10 cellular contexts compared by ENCODE assay signal in genomic region chrX:110004210-110004609, GRCh38. TPM values are rescaled to one million over a fixed set of nuclear protein-coding genes. Genes with fewer than 3 reads are reported as not detected.
A peak's percentile ranks its signal among the peaks of the same experiment; 100 is the strongest.
DNase-seq lines count a peak whose midpoint lies in the region; ATAC-seq, FAIRE-seq and TF ChIP-seq lines count a peak whose summit lies in the region.
"Had no signal": no experiment of that assay in that cellular context is flagged by ENCODE, and none has a peak within 500 bp of the region (broad histone marks: within the 10 kb centered on the region; RNA-seq: fewer than 3 reads in every experiment).

No MANE protein-coding gene starts in this region.

- POLR2A ChIA-PET in activated CD4-positive, alpha-beta T cell treated with anti-CD3 and anti-CD28 coated beads for 36 hours (lab: Charles Lee) = interaction anchor here (0.6 to 1.0 kb wide), 2 partner anchors 11 to 293 kb away, joined by 3 to 4 read pairs; no protein-coding TSS in a partner anchor

- H3K9me3 ChIP-seq in adipocyte (ENCODE audit: control insufficient read depth, low read length) = no peaks in the 10 kb centered on the region
- H3K9me3 ChIP-seq in left lung = no peaks in the 10 kb centered on the region

- intact Hi-C loops in activated CD4-positive, alpha-beta T cell treated with anti-CD3 and anti-CD28 coated beads for 36 hours (cut with DNase I, micrococcal nuclease) = loop anchor here in 1 of 2 experiments (5.0 kb wide), 1 partner anchor 128 kb away; no protein-coding TSS in a partner anchor
- intact Hi-C loops in left lung (cut with DNase I) = no loop called here

- no peak overlapping the region for H3K9ac ChIP-seq in adipocyte (ENCODE audit: low read length)

- ATAC-seq in activated CD4-positive, alpha-beta T cell treated with anti-CD3 and anti-CD28 coated beads for 36 hours = no peak
- peak; percentile 36 for ATAC-seq in left lung
- no peak for ATAC-seq in stimulated activated naive CD8-positive, alpha-beta T cell treated with anti-CD3 and anti-CD28 coated beads, Interleukin-15, amount 100 ng/mL, for 72 hours
- no peak for ATAC-seq in GM21528 (IDR thresholded peaks at IDR 0.05; ENCODE audit: low FRiP score, unreplicated experiment)

- no peak for FAIRE-seq in HTR-8/SVneo (lab: Jason Lieb, UNC)

- no peaks in the 10 kb centered on the region for H3K27me3 Mint-ChIP-seq in activated CD4-positive, alpha-beta T cell treated with anti-CD3 and anti-CD28 coated beads for 36 hours
- no peaks in the 10 kb centered on the region for H3K27me3 Mint-ChIP-seq in stimulated activated naive CD8-positive, alpha-beta T cell treated with anti-CD3 and anti-CD28 coated beads, Interleukin-15, amount 100 ng/mL, for 72 hours

- no peaks in the 10 kb centered on the region for H3K9me3 Mint-ChIP-seq in activated CD4-positive, alpha-beta T cell treated with anti-CD3 and anti-CD28 coated beads for 36 hours (ENCODE audit: low read depth)
- no peaks in the 10 kb centered on the region for H3K9me3 Mint-ChIP-seq in stimulated activated naive CD8-positive, alpha-beta T cell treated with anti-CD3 and anti-CD28 coated beads, Interleukin-15, amount 100 ng/mL, for 72 hours
- H3K9me3 Mint-ChIP-seq: activated naive CD4-positive, alpha-beta T cell treated with anti-CD3 and anti-CD28 coated beads, Interleukin-2, amount 50 U/mL, for 72 hours had no signal

- H3K27me3 ChIP-seq in adipocyte (replicated peaks; ENCODE audit: control insufficient read depth, insufficient read depth, low read length) = peaks cover 12% of the 10 kb centered on the region
- H3K27me3 ChIP-seq in left lung = peaks cover 0 to 4% of the 10 kb centered on the region in 2 donors

- no peak overlapping the region for H3K27ac Mint-ChIP-seq in activated CD4-positive, alpha-beta T cell treated with anti-CD3 and anti-CD28 coated beads for 36 hours
- H3K27ac Mint-ChIP-seq in stimulated activated naive CD8-positive, alpha-beta T cell treated with anti-CD3 and anti-CD28 coated beads, Interleukin-15, amount 100 ng/mL, for 72 hours = no peak overlapping the region

- H3K4me3 ChIP-seq in adipocyte (ENCODE audit: low read length) (peak overlapping the region; percentile 83), left lung (peak overlapping the region; percentile 44 to 59)

- peaks cover 4% of the 10 kb centered on the region for H3K36me3 Mint-ChIP-seq in activated CD4-positive, alpha-beta T cell treated with anti-CD3 and anti-CD28 coated beads for 36 hours (ENCODE audit: low read depth)

- no peak for DNase-seq in activated CD4-positive, alpha-beta T cell treated with anti-CD3 and anti-CD28 coated beads for 36 hours
- DNase-seq in activated CD4-positive, alpha-beta T cell treated with anti-CD3 and anti-CD28 coated beads, Interleukin-2, amount 50 U/mL, for 4 hours = no peak
- DNase-seq in adipocyte (ENCODE audit: low read depth) (no peak), left lung (peak; percentile 44 to 78), HTR-8/SVneo (ENCODE audit: insufficient read length, low spot score) (no peak), NCI-H774 (lab: John Stamatoyannopoulos, UW) (no peak)
- DNase-seq in stimulated activated naive CD8-positive, alpha-beta T cell treated with anti-CD3 and anti-CD28 coated beads, Interleukin-15, amount 100 ng/mL, for 72 hours = no peak
- DNase-seq: retina had no signal

- peaks cover 20% of the 10 kb centered on the region for H3K4me1 ChIP-seq in adipocyte (ENCODE audit: control insufficient read depth, insufficient read depth, low read length)
- H3K4me1 ChIP-seq in left lung = peaks cover 0 to 47% of the 10 kb centered on the region in 2 donors

- H3K36me3 ChIP-seq in adipocyte (ENCODE audit: control insufficient read depth, insufficient read depth, low read length, severe bottlenecking) (no peaks in the 10 kb centered on the region), left lung (no peaks in the 10 kb centered on the region)

- peaks cover 27% of the 10 kb centered on the region for H3K4me1 Mint-ChIP-seq in activated CD4-positive, alpha-beta T cell treated with anti-CD3 and anti-CD28 coated beads for 36 hours
- H3K4me1 Mint-ChIP-seq in stimulated activated naive CD8-positive, alpha-beta T cell treated with anti-CD3 and anti-CD28 coated beads, Interleukin-15, amount 100 ng/mL, for 72 hours = peaks cover 48% of the 10 kb centered on the region

- CTCF ChIA-PET in activated CD4-positive, alpha-beta T cell treated with anti-CD3 and anti-CD28 coated beads for 36 hours (lab: Charles Lee) = no interaction called here

- H3K27ac ChIP-seq in left lung = peak overlapping the region in 1 of 2 donors; percentile 81

- H3K4me3 Mint-ChIP-seq in activated CD4-positive, alpha-beta T cell treated with anti-CD3 and anti-CD28 coated beads for 36 hours = peak overlapping the region; percentile 81
- H3K4me3 Mint-ChIP-seq in stimulated activated naive CD8-positive, alpha-beta T cell treated with anti-CD3 and anti-CD28 coated beads, Interleukin-15, amount 100 ng/mL, for 72 hours = peak overlapping the region; percentile 17 to 93

- TF ChIP-seq CTCF in left lung (IDR thresholded peaks at IDR 0.05) = no peak

RNA-seq across cellular contexts. Expression of gene TMEM164, which starts 1.3 kb away (rescaled TPM):
- 10 to 100 TPM; 10.5 to 12.2 TPM for total RNA-seq in activated CD4-positive, alpha-beta T cell treated with anti-CD3 and anti-CD28 coated beads for 36 hours
- 100 to 1,000 TPM in 1 of 2 donors, 10 to 100 TPM in 1; 60.0 to 111 TPM for total RNA-seq in left lung

Comparison
In these comparisons a context has a peak if more than half of its experiments do, and no peak if none do; other contexts are left out.
1. DNase-seq: peak in left lung (2 of 2); none in activated CD4-positive, alpha-beta T cell treated with anti-CD3 and anti-CD28 coated beads for 36 hours (single experiment), activated CD4-positive, alpha-beta T cell treated with anti-CD3 and anti-CD28 coated beads, Interleukin-2, amount 50 U/mL, for 4 hours (0 of 2), adipocyte (single experiment), stimulated activated naive CD8-positive, alpha-beta T cell treated with anti-CD3 and anti-CD28 coated beads, Interleukin-15, amount 100 ng/mL, for 72 hours (0 of 2), HTR-8/SVneo (single experiment) and NCI-H774 (single experiment).
2. RNA of gene TMEM164, which starts 1.3 kb away (total RNA-seq): 60.0 to 111 TPM in left lung; 10.5 to 12.2 TPM in activated CD4-positive, alpha-beta T cell treated with anti-CD3 and anti-CD28 coated beads for 36 hours; every median in the first group is over 4 times any median in the second.